Comparison of ENCODE assay signal across 24 cellular contexts in the genomic region with DNA sequence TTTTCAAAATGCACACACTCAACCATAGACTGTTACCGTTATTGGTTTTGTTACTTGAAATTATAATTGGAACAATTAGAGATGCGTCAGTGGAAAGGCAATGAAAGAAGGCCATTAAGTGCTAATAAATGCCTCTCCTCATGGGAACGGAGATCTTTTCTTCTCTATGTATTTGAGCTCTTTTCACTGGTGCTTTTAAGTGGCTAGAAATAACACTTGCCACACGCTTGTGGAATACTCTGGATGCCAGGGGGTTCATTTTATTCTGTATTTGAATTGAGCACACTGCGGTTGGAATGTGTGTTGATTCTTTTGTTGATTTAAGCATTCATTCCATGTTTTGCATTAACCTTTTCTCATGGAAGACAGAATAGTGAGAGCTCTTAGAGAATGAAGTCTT.
DNase-seq lines count a peak whose midpoint lies in the region; ATAC-seq and TF ChIP-seq lines count a peak whose summit lies in the region.
"Had no signal": no experiment of that assay in that cellular context is flagged by ENCODE, and none has a peak within 500 bp of the region (broad histone marks: within the 10 kb centered on the region; RNA-seq: fewer than 3 reads in every experiment).

No MANE protein-coding gene starts in this region.

- no peak overlapping the region for H2AFZ ChIP-seq in mesenchymal stem cell (ENCODE audit: low read depth, low read length)
- H2AFZ ChIP-seq: parathyroid adenoma had no signal

- H4K91ac ChIP-seq in mesenchymal stem cell (ENCODE audit: low read length), result no peak overlapping the region

- H3K27ac ChIP-seq in mesenchymal stem cell (ENCODE audit: low read length, poor library complexity, severe bottlenecking) (peak overlapping the region; percentile 15), tibial artery (no peak overlapping the region), gastrocnemius medialis (no peak overlapping the region)
- H3K27ac ChIP-seq: A549, breast epithelium, coronary artery, parathyroid adenoma, VCaP had no signal

- H3K36me3 Mint-ChIP-seq in Caco-2 (ENCODE audit: insufficient read depth, unreplicated experiment), result no peaks in the 10 kb centered on the region
- H3K36me3 Mint-ChIP-seq: mesothelial cell of epicardium had no signal

- no peaks in the 10 kb centered on the region for H3K4me1 Mint-ChIP-seq in Caco-2 (ENCODE audit: low read depth, unreplicated experiment)

- CTCF ChIA-PET in Caco-2 (lab: Charles Lee), result interaction anchor here (0.7 kb wide), 1 partner anchor 25 kb away, joined by 5 read pairs; no protein-coding TSS in a partner anchor

- H3K4me3 Mint-ChIP-seq in Caco-2 (ENCODE audit: unreplicated experiment), result no peak overlapping the region
- H3K4me3 Mint-ChIP-seq: mesothelial cell of epicardium; nephron; T-helper 2 cell treated with Interferon-gamma antibody and Interleukin-4, amounts not matched to agents 5 μg/mL and 100 μg/mL, for 36 hours had no signal

- H3K9me3 ChIP-seq in mesenchymal stem cell (ENCODE audit: control insufficient read depth, low read length), result no peaks in the 10 kb centered on the region
- no peaks in the 10 kb centered on the region for H3K9me3 ChIP-seq in tibial artery
- H3K9me3 ChIP-seq in Caco-2, result no peaks in the 10 kb centered on the region; the same call in 1 of the 2 replicates
- no peaks in the 10 kb centered on the region for H3K9me3 ChIP-seq in gastrocnemius medialis
- H3K9me3 ChIP-seq: A549, BE2C, breast epithelium had no signal

- H3K79me1 ChIP-seq in mesenchymal stem cell (replicated peaks; ENCODE audit: low read length, poor library complexity, severe bottlenecking), result no peaks in the 10 kb centered on the region

- H3K4me3 ChIP-seq in astrocyte of the cerebellum (ENCODE audit: low read depth, low read length) (no peak overlapping the region), mesenchymal stem cell (ENCODE audit: insufficient read depth in 1 of 2, low read depth in 1 of 2, low read length in 2 of 2) (no peak overlapping the region), tibial artery (no peak overlapping the region), Caco-2 (ENCODE audit: low read depth, low read length) (no peak overlapping the region), gastrocnemius medialis (no peak overlapping the region)
- H3K4me3 ChIP-seq: A549, breast epithelium, coronary artery had no signal

- no peak overlapping the region for H3K4ac ChIP-seq in mesenchymal stem cell (ENCODE audit: low read depth in 1 of 2, low read length in 2 of 2)

- H3K4me1 ChIP-seq in mesenchymal stem cell (ENCODE audit: control insufficient read depth, insufficient read depth, low read depth, low read length) (peaks cover 7% of the 10 kb centered on the region), tibial artery (peaks cover 0 to 7% (median 4%) of the 10 kb centered on the region in 4 donors), Caco-2 (no peaks in the 10 kb centered on the region), gastrocnemius medialis (no peaks in the 10 kb centered on the region)
- H3K4me1 ChIP-seq: BE2C, breast epithelium, parathyroid adenoma had no signal

- ATAC-seq in gastrocnemius medialis, result no peak
- ATAC-seq: A549, left lobe of liver, sciatic nerve, SK-N-SH treated with all-trans-retinoic acid at 6 μM for 48 hours had no signal

- no peak for TF ChIP-seq CTCF in astrocyte of the cerebellum (IDR thresholded peaks at IDR 0.05; ENCODE audit: low read depth, low read length, missing control alignments)
- TF ChIP-seq CTCF in tibial artery (IDR thresholded peaks at IDR 0.05), result no peak
- TF ChIP-seq CTCF in Caco-2 (IDR thresholded peaks at IDR 0.05; ENCODE audit: insufficient read depth in 1 of 2, low read depth in 1 of 2, low read length in 1 of 2, severe bottlenecking in 1 of 2, unreplicated experiment in 1 of 2), result no peak
- TF ChIP-seq CTCF in gastrocnemius medialis (IDR thresholded peaks at IDR 0.05 in 4 of 5, conservative IDR thresholded peaks at IDR 0.05 in 1 of 5), result no peak

- H4K8ac ChIP-seq in mesenchymal stem cell (ENCODE audit: low read length), result no peak overlapping the region

- no peak overlapping the region for H3K4me2 ChIP-seq in mesenchymal stem cell (ENCODE audit: low read length, poor library complexity, severe bottlenecking)
- H3K4me2 ChIP-seq: A549 had no signal

- H3K27me3 ChIP-seq in mesenchymal stem cell (ENCODE audit: control insufficient read depth in 1 of 2, insufficient read depth in 1 of 2, low read length in 2 of 2), result no peaks in the 10 kb centered on the region
- no peaks in the 10 kb centered on the region for H3K27me3 ChIP-seq in tibial artery
- no peaks in the 10 kb centered on the region for H3K27me3 ChIP-seq in Caco-2 (replicated peaks; ENCODE audit: control insufficient read depth, insufficient read depth, low read length)
- no peaks in the 10 kb centered on the region for H3K27me3 ChIP-seq in gastrocnemius medialis
- H3K27me3 ChIP-seq: BE2C, breast epithelium had no signal

- no peaks in the 10 kb centered on the region for H3K9me3 Mint-ChIP-seq in Caco-2 (ENCODE audit: unreplicated experiment)
- H3K9me3 Mint-ChIP-seq: mesothelial cell of epicardium; nephron; T-helper 2 cell treated with Interferon-gamma antibody and Interleukin-4, amounts not matched to agents 5 μg/mL and 100 μg/mL, for 36 hours had no signal

- H3K23ac ChIP-seq in mesenchymal stem cell (ENCODE audit: low read length in 2 of 2), result no peak overlapping the region

- POLR2A ChIA-PET in Caco-2 (lab: Charles Lee), result no interaction called here

- no peak overlapping the region for H2AK5ac ChIP-seq in mesenchymal stem cell (ENCODE audit: low read length, severe bottlenecking)

- TF ChIP-seq POLR2A in gastrocnemius medialis (IDR thresholded peaks at IDR 0.05), result no peak

- BruUV-seq in Caco-2 (replicated peaks; lab: Mats Ljungman, UMichigan), result no TSS peak

- H3K27me3 Mint-ChIP-seq in Caco-2 (ENCODE audit: insufficient read depth, unreplicated experiment), result peaks cover 6% of the 10 kb centered on the region

- no peak overlapping the region for H2BK12ac ChIP-seq in mesenchymal stem cell (ENCODE audit: low read length in 2 of 2)

- H3K14ac ChIP-seq in mesenchymal stem cell (ENCODE audit: low read length in 2 of 2), result no peak overlapping the region

- H3K18ac ChIP-seq in mesenchymal stem cell (ENCODE audit: low read depth in 1 of 2, low read length in 2 of 2), result no peak overlapping the region

- WGBS in mesenchymal stem cell, result 75% methylated on average over 5 of the region's 5 CpGs

- intact Hi-C loops in tibial artery (cut with DNase I; ENCODE audit: low total_unique reads), result no loop called here
- intact Hi-C loops in Caco-2 (cut with micrococcal nuclease; ENCODE audit: unreplicated experiment), result no loop called here
- intact Hi-C loops in gastrocnemius medialis (cut with DNase I; ENCODE audit: low total_unique reads), result no loop called here

- in situ Hi-C loops in astrocyte of the cerebellum (cut with HindIII; ENCODE audit: low sequenced_read_pairs) (no loop called here), gastrocnemius medialis (cut with MboI; ENCODE audit: low sequenced_read_pairs in 4 of 4) (no loop called here)

- no peak overlapping the region for H3K27ac Mint-ChIP-seq in Caco-2 (ENCODE audit: unreplicated experiment)
- H3K27ac Mint-ChIP-seq: mesothelial cell of epicardium; nephron; T-helper 2 cell treated with Interferon-gamma antibody and Interleukin-4, amounts not matched to agents 5 μg/mL and 100 μg/mL, for 36 hours had no signal

- no peak overlapping the region for H2BK120ac ChIP-seq in mesenchymal stem cell (ENCODE audit: low read depth, low read length)

- H3K36me3 ChIP-seq in mesenchymal stem cell (ENCODE audit: control insufficient read depth in 1 of 2, insufficient read depth in 2 of 2, low read depth in 1 of 2, low read length in 2 of 2) (no peaks in the 10 kb centered on the region), tibial artery (no peaks in the 10 kb centered on the region), Caco-2 (ENCODE audit: control insufficient read depth, insufficient read depth, low read length) (no peaks in the 10 kb centered on the region), gastrocnemius medialis (no peaks in the 10 kb centered on the region)
- H3K36me3 ChIP-seq: BE2C, breast epithelium had no signal

- H3K9ac ChIP-seq in mesenchymal stem cell (ENCODE audit: low read length), result no peak overlapping the region
- H3K9ac ChIP-seq: parathyroid adenoma had no signal

- DNase-seq in EH (ENCODE audit: low read depth) (peak; percentile 4), NCI-H1930 (lab: John Stamatoyannopoulos, UW) (peak; percentile 46 to 47), astrocyte of the cerebellum (ENCODE audit: low read depth) (peak; percentile 28), mesenchymal stem cell (no peak), tibial artery (no peak), NK-92 (lab: John Stamatoyannopoulos, UW; ENCODE audit: unreplicated experiment) (no peak), Caco-2 (no peak), gastrocnemius medialis (no peak)
- DNase-seq: BE2C; glutamatergic neuron; GOT3; NCI-H2029; stimulated activated CD8-positive, alpha-beta memory T cell treated with anti-CD3 and anti-CD28 coated beads, Interleukin-4, amount 100 ng/mL, for 48 hours had no signal

- no peak overlapping the region for H2BK15ac ChIP-seq in mesenchymal stem cell (ENCODE audit: low read depth, poor library complexity, severe bottlenecking)

- H2BK5ac ChIP-seq in mesenchymal stem cell (ENCODE audit: low read depth, low read length, poor library complexity, severe bottlenecking), result no peak overlapping the region

Comparison
In these comparisons a context has a peak if more than half of its experiments do, and no peak if none do; other contexts are left out.
1. DNase-seq: peak in EH (single experiment), NCI-H1930 (2 of 2) and astrocyte of the cerebellum (single experiment); none in mesenchymal stem cell (single experiment), tibial artery (0 of 2), NK-92 (single experiment), Caco-2 (0 of 2) and gastrocnemius medialis (0 of 2).